Comparison of ENCODE assay signal across 9 cellular contexts in the genomic region with DNA sequence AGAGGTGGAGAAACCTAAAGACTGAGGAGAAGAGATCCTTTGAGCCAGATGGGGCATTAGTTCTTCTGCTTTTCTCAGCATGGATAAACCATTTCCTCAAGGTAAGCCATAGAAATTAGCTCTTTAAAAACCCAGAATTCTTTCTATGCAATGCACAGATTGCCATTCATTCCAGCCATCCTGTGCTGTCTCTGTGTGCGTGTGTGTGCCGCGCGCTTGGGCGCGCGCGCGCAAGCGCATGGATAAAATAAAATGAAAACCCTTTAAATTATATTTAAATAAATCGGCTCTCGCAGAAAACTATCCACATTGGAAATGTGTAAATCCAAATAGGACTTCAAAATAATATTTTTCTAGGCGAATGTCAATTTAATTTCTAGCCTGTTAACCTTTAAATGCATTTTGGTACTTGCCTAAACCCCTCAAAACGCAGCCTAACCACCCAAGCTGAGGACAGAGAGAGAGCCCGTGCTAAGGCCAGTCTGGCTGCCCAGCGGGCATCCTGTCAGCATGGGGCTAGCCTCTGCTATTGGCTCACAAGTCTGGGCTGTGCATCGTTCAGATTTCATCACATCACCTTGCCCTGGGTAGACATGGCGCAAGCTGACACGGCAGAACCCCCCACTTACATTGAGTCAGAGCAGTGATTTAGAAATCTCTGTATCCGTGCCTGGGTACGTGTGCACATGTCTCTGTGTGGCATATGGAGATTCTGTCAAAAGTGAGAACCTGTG.
A peak's percentile ranks its signal among the peaks of the same experiment; 100 is the strongest.
DNase-seq lines count a peak whose midpoint lies in the region; ATAC-seq and TF ChIP-seq lines count a peak whose summit lies in the region.
"Had no signal": no experiment of that assay in that cellular context is flagged by ENCODE, and none has a peak within 500 bp of the region (broad histone marks: within the 10 kb centered on the region; RNA-seq: fewer than 3 reads in every experiment).

No MANE protein-coding gene starts in this region.

- no peak for TF ChIP-seq EP300 in suprapubic skin (IDR thresholded peaks at IDR 0.05)

- no peak for DNase-seq in activated CD4-positive, alpha-beta T cell treated with anti-CD3 and anti-CD28 coated beads, Interleukin-2, amount 10 ng/mL, durations not matched to agents 24 days and 14 days
- no peak for DNase-seq in activated CD4-positive, alpha-beta T cell treated with anti-CD3 and anti-CD28 coated beads for 4 hours
- peak; percentile 83 for DNase-seq in adipocyte (ENCODE audit: low read depth)
- DNase-seq in suprapubic skin (ENCODE audit: low spot score in 2 of 2), result no peak

- H3K9ac ChIP-seq in adipocyte (ENCODE audit: low read length), result peak overlapping the region; percentile 72
- H3K9ac ChIP-seq in iPS-18a (ENCODE audit: low read length), result no peak overlapping the region

- H3K9me3 ChIP-seq in adipocyte (ENCODE audit: control insufficient read depth, low read length), result no peaks in the 10 kb centered on the region
- peaks cover 11% of the 10 kb centered on the region for H3K9me3 ChIP-seq in iPS-18a (ENCODE audit: control insufficient read depth, low read depth, low read length)
- H3K9me3 ChIP-seq in suprapubic skin, result no peaks in the 10 kb centered on the region

- TF ChIP-seq CTCF in suprapubic skin (IDR thresholded peaks at IDR 0.05), result no peak

- H3K4me1 ChIP-seq in adipocyte (ENCODE audit: control insufficient read depth, insufficient read depth, low read length) (no peaks in the 10 kb centered on the region), iPS-18a (ENCODE audit: control insufficient read depth, low read depth, low read length) (peaks cover 23% of the 10 kb centered on the region), suprapubic skin (peaks cover 4% of the 10 kb centered on the region)

- H3K36me3 ChIP-seq in adipocyte (ENCODE audit: control insufficient read depth, insufficient read depth, low read length, severe bottlenecking) (no peaks in the 10 kb centered on the region), iPS-18a (ENCODE audit: control insufficient read depth, low read depth, low read length) (no peaks in the 10 kb centered on the region), suprapubic skin (no peaks in the 10 kb centered on the region)

- H3K27me3 ChIP-seq in adipocyte (replicated peaks; ENCODE audit: control insufficient read depth, insufficient read depth, low read length) (no peaks in the 10 kb centered on the region), iPS-18a (ENCODE audit: control insufficient read depth, insufficient read depth, low read length) (no peaks in the 10 kb centered on the region), suprapubic skin (no peaks in the 10 kb centered on the region)

- WGBS in suprapubic skin, result 56% methylated on average over 21 of the region's 21 CpGs

- no peaks in the 10 kb centered on the region for H3K36me3 Mint-ChIP-seq in activated CD4-positive, alpha-beta T cell treated with anti-CD3 and anti-CD28 coated beads, Interleukin-2, amount 10 ng/mL, durations not matched to agents 24 days and 14 days (ENCODE audit: low read depth)

- ATAC-seq in GM21528 (IDR thresholded peaks at IDR 0.05; ENCODE audit: low FRiP score, unreplicated experiment) (no peak), HG02798 (IDR thresholded peaks at IDR 0.05; ENCODE audit: poor library complexity, unreplicated experiment) (no peak), GM21529 (IDR thresholded peaks at IDR 0.05; ENCODE audit: unreplicated experiment) (no peak)

- no peaks in the 10 kb centered on the region for H3K27me3 Mint-ChIP-seq in activated CD4-positive, alpha-beta T cell treated with anti-CD3 and anti-CD28 coated beads, Interleukin-2, amount 10 ng/mL, durations not matched to agents 24 days and 14 days

- intact Hi-C loops in activated CD4-positive, alpha-beta T cell treated with anti-CD3 and anti-CD28 coated beads, Interleukin-2, amount 10 ng/mL, durations not matched to agents 24 days and 14 days (cut with micrococcal nuclease), result no loop called here

- H3K4me3 Mint-ChIP-seq in activated CD4-positive, alpha-beta T cell treated with anti-CD3 and anti-CD28 coated beads, Interleukin-2, amount 10 ng/mL, durations not matched to agents 24 days and 14 days, result peak overlapping the region; percentile 80

- H3K9me3 Mint-ChIP-seq in activated CD4-positive, alpha-beta T cell treated with anti-CD3 and anti-CD28 coated beads, Interleukin-2, amount 10 ng/mL, durations not matched to agents 24 days and 14 days, result no peaks in the 10 kb centered on the region

- H3K4me3 ChIP-seq in adipocyte (ENCODE audit: low read length), result peak overlapping the region; percentile 91
- H3K4me3 ChIP-seq in iPS-18a (ENCODE audit: low read length), result peak overlapping the region; percentile 77
- H3K4me3 ChIP-seq in suprapubic skin, result peak overlapping the region; percentile 43

- TF ChIP-seq POLR2A in suprapubic skin (IDR thresholded peaks at IDR 0.05), result no peak

- no peak overlapping the region for H3K27ac Mint-ChIP-seq in activated CD4-positive, alpha-beta T cell treated with anti-CD3 and anti-CD28 coated beads, Interleukin-2, amount 10 ng/mL, durations not matched to agents 24 days and 14 days

- peaks cover 6% of the 10 kb centered on the region for H3K4me1 Mint-ChIP-seq in activated CD4-positive, alpha-beta T cell treated with anti-CD3 and anti-CD28 coated beads, Interleukin-2, amount 10 ng/mL, durations not matched to agents 24 days and 14 days

- H3K27ac ChIP-seq in iPS-18a (ENCODE audit: low read length) (no peak overlapping the region), suprapubic skin (no peak overlapping the region)
- H3K27ac ChIP-seq: C4-2B had no signal
